ENCODE assay signal across 2 cellular contexts in genomic region chr22:43240614-43241013, GRCh38.
TF ChIP-seq lines count a peak whose summit lies in the region.

No MANE protein-coding gene starts in this region.

TF ChIP-seq in GM23338, 12 proteins besides CTCF, POLR2A, EP300 and RAD21 (continued from another document):
- TF ChIP-seq REST (IDR thresholded peaks at IDR 0.05; ENCODE audit: unreplicated experiment) (no peak), JUNB (IDR thresholded peaks at IDR 0.05; ENCODE audit: unreplicated experiment) (no peak), ZNF331 (CRISPR knock-in tag; IDR thresholded peaks at IDR 0.05; ENCODE audit: low read depth) (no peak), CREB1 (CRISPR knock-in tag; IDR thresholded peaks at IDR 0.05; ENCODE audit: low read depth) (no peak), ZNF462 (CRISPR knock-in tag; IDR thresholded peaks at IDR 0.05) (no peak), EZH2phosphoT487 (IDR thresholded peaks at IDR 0.05; ENCODE audit: unreplicated experiment) (no peak), POLR2AphosphoS5 (IDR thresholded peaks at IDR 0.05; ENCODE audit: low read depth) (no peak), NANOG (IDR thresholded peaks at IDR 0.05; ENCODE audit: borderline replicate concordance) (no peak)
TF ChIP-seq in GM23338: peak in this region for 0.

TF ChIP-seq in HEK293, 187 proteins besides CTCF, POLR2A, EP300 and RAD21 (continued from another document):
- TF ChIP-seq ZNF658 (tag by site-specific recombination; IDR thresholded peaks at IDR 0.05) (no peak), ZNF549 (tag by site-specific recombination; IDR thresholded peaks at IDR 0.05) (no peak), ZNF76 (tag by site-specific recombination; IDR thresholded peaks at IDR 0.05; ENCODE audit: borderline replicate concordance, low read depth) (no peak), ZSCAN30 (tag by site-specific recombination; IDR thresholded peaks at IDR 0.05) (no peak), ZBTB49 (tag by site-specific recombination; IDR thresholded peaks at IDR 0.05; ENCODE audit: low read depth) (no peak), EGR2 (tag by site-specific recombination; IDR thresholded peaks at IDR 0.05; ENCODE audit: low read depth) (peak; percentile 96)
